ENCODE assay signal across 8 cellular contexts in the genomic region with DNA sequence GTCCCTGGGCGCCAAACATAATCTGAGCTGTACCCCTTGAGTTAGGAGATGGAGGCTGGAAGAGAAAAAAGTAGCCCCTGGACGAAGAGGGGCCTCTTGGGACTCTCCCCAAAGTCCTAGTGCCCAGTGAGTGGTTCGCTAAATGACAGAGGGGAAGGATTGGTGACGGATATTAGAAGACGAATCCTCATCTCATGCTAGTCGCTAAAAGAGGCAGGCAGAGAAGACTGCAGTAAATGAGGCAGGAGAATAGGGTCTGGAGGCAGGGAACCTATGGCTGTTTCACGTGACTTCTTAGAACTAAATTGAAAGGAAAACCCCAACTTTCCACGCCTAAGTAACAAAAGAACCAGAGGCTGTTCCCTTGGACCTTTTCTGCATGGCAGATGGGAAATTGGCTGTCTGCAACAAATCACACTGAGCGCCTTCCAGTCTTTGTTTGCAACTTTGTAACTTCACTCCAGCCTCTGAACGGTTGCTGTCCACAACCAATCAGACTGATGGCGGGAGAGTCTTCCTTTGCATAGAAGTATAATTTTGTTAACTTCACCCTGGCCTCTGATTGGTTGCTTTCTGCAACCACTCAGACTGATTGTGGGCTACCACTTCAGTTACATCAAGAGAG. TPM values are rescaled to one million over a fixed set of nuclear protein-coding genes. Genes with fewer than 3 reads are reported as not detected.
DNase-seq lines count a peak whose midpoint lies in the region; ATAC-seq and TF ChIP-seq lines count a peak whose summit lies in the region.

No MANE protein-coding gene starts in this region.

- H3K27ac Mint-ChIP-seq in endodermal cell, result peak overlapping the region; percentile 100

- H3K4me1 Mint-ChIP-seq in endodermal cell, result peaks cover 4% of the 10 kb centered on the region

- peaks cover 18% of the 10 kb centered on the region for H3K36me3 Mint-ChIP-seq in endodermal cell (ENCODE audit: low read depth)

- H4K20me1 ChIP-seq in OCI-LY1 (ENCODE audit: insufficient read depth, low read length), result no peaks in the 10 kb centered on the region

- no peaks in the 10 kb centered on the region for H3K9me3 ChIP-seq in OCI-LY1 (ENCODE audit: low read length)
- no peaks in the 10 kb centered on the region for H3K9me3 ChIP-seq in endodermal cell (ENCODE audit: control insufficient read depth, low read length)
- H3K9me3 ChIP-seq in colonic mucosa, result no peaks in the 10 kb centered on the region

- intact Hi-C loops in sciatic nerve (cut with DNase I), result no loop called here
- intact Hi-C loops in colonic mucosa (cut with DNase I), result loop anchor here (10.0 kb wide), 1 partner anchor 88 kb away; no protein-coding TSS in a partner anchor

- peak overlapping the region; percentile 92 for H3K4me3 ChIP-seq in OCI-LY1 (ENCODE audit: low read depth, low read length, poor library complexity, severe bottlenecking)
- peak overlapping the region; percentile 82 for H3K4me3 ChIP-seq in endodermal cell (ENCODE audit: low read length)
- peak overlapping the region; percentile 81 for H3K4me3 ChIP-seq in retinal pigment epithelial cell (ENCODE audit: low read length)
- no peak overlapping the region for H3K4me3 ChIP-seq in colonic mucosa

- peaks cover 32% of the 10 kb centered on the region for H3K4me1 ChIP-seq in OCI-LY1 (ENCODE audit: insufficient read depth, low read length, severe bottlenecking)
- H3K4me1 ChIP-seq in endodermal cell (ENCODE audit: control insufficient read depth, insufficient read depth, low read length), result peaks cover 2% of the 10 kb centered on the region
- H3K4me1 ChIP-seq in colonic mucosa, result peaks cover 7% of the 10 kb centered on the region

- H3K79me2 ChIP-seq in OCI-LY1 (ENCODE audit: insufficient read depth, low read length), result peaks cover 34% of the 10 kb centered on the region

- peak overlapping the region; percentile 19; the same call in 1 of the 2 replicates for H2AFZ ChIP-seq in OCI-LY1 (ENCODE audit: low read length)

- H3K9me2 ChIP-seq in OCI-LY1 (ENCODE audit: low read depth, low read length), result no peaks in the 10 kb centered on the region

- H3K27me3 ChIP-seq in OCI-LY1 (ENCODE audit: insufficient read depth, low read length) (no peaks in the 10 kb centered on the region), endodermal cell (ENCODE audit: control insufficient read depth, insufficient read depth, low read length, poor library complexity, severe bottlenecking) (no peaks in the 10 kb centered on the region), colonic mucosa (no peaks in the 10 kb centered on the region)

- peaks cover 25% of the 10 kb centered on the region for H3K36me3 ChIP-seq in OCI-LY1 (ENCODE audit: insufficient read depth, low read length)
- no peaks in the 10 kb centered on the region for H3K36me3 ChIP-seq in endodermal cell (ENCODE audit: control insufficient read depth, insufficient read depth, low read length)
- H3K36me3 ChIP-seq in colonic mucosa, result no peaks in the 10 kb centered on the region

- H3K27ac ChIP-seq in OCI-LY1 (ENCODE audit: low read depth, low read length, poor library complexity, severe bottlenecking) (peak overlapping the region; percentile 91), endodermal cell (ENCODE audit: low read depth, low read length) (no peak overlapping the region), colonic mucosa (no peak overlapping the region)

- TF ChIP-seq CTCF in OCI-LY1 (IDR thresholded peaks at IDR 0.05; ENCODE audit: low read length) (no peak), endodermal cell (conservative IDR thresholded peaks at IDR 0.05) (no peak), retinal pigment epithelial cell (conservative IDR thresholded peaks at IDR 0.05; ENCODE audit: low read depth, low read length) (no peak), colonic mucosa (IDR thresholded peaks at IDR 0.05) (no peak)

- H3K9ac ChIP-seq in OCI-LY1 (ENCODE audit: low read length) (peak overlapping the region; percentile 99), endodermal cell (ENCODE audit: extremely low read depth, low read length, poor library complexity, severe bottlenecking) (peak overlapping the region; percentile 93), colonic mucosa (ENCODE audit: low read depth in 2 of 2, low read length in 2 of 2) (peak overlapping the region in 1 of 2 donors; percentile 78)

- peak overlapping the region; percentile 89 for H3K4me3 Mint-ChIP-seq in endodermal cell

- H3K4me2 ChIP-seq in OCI-LY1 (ENCODE audit: low read length), result peak overlapping the region; percentile 97

- 81 to 82% methylated on average over 11 of the region's 11 CpGs for WGBS in endodermal cell (ENCODE audit: insufficient coverage in 1 of 2, insufficient read length in 1 of 2), 2 experiments

- no peaks in the 10 kb centered on the region for H3F3A ChIP-seq in OCI-LY1 (ENCODE audit: insufficient read depth, low read length)

- no peak for DNase-seq in endodermal cell
- DNase-seq in retinal pigment epithelial cell (ENCODE audit: low read depth), result no peak
- DNase-seq in NCI-H226, result no peak
- no peak for DNase-seq in sciatic nerve (ENCODE audit: low spot score)
- no peak for DNase-seq in colonic mucosa
- DNase-seq in effector CD8-positive, alpha-beta T cell (lab: John Stamatoyannopoulos, UW), result no peak

- H3K9me3 Mint-ChIP-seq in endodermal cell, result no peaks in the 10 kb centered on the region

- H3K27me3 Mint-ChIP-seq in endodermal cell (ENCODE audit: insufficient read depth), result no peaks in the 10 kb centered on the region

- ATAC-seq in GM19351 (IDR thresholded peaks at IDR 0.05; ENCODE audit: unreplicated experiment) (peak; percentile 28), sciatic nerve (no peak)

RNA-seq across cellular contexts. Expression of gene RBL1, which starts 0.7 kb away (rescaled TPM):
- total RNA-seq in endodermal cell (10 to 100 TPM; 11.4 to 16.7 TPM), sciatic nerve (13.1 TPM), colonic mucosa (10 to 100 TPM in 1 of 2 donors, 1 to 10 TPM in 1; 6.9 to 17.6 TPM)
- polyA plus RNA-seq in endodermal cell (2013, experiment 1 of 2), result 12.8 TPM
- polyA plus RNA-seq in endodermal cell (2013, experiment 2 of 2), result 13.7 TPM
